In the genomic region with DNA sequence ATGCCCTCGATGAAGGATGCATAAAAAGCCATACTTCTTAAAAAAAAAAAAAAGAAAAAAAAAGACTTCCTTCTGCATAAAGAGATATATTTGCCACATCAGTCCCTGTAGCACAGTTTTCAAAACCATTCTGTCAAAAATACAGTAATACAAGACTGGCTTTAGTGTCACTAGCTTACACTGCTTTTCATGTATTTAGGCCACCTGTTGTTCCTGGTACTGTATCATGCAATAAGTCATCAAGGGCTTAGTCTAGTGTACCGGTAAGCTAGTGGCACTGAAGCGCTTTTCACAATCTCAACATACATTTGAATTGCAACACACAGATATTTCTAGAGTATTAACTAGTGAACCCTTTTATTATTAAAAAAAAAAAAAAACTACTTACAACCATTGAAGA, we compare ENCODE assay signal across 25 cellular contexts.
"Had no signal": no experiment of that assay in that cellular context is flagged by ENCODE, and none has a peak within 500 bp of the region (broad histone marks: within the 10 kb centered on the region; RNA-seq: fewer than 3 reads in every experiment).

No MANE protein-coding gene starts in this region.

- H3K4me1 Mint-ChIP-seq: immature natural killer cell; naive thymus-derived CD4-positive, alpha-beta T cell; stimulated activated memory B cell treated with anti-CD40 and anti-IgM and Interleukin-4, amounts not matched to agents 10 μg/mL and 1 μg/mL and 100 μg/mL, for 72 hours; stimulated activated naive CD8-positive, alpha-beta T cell treated with anti-CD3 and anti-CD28 coated beads, Interleukin-15, amount 100 ng/mL, for 72 hours had no signal

- DNase-seq: hypothalamus; immature natural killer cell; kidney; left colon; left lung; lower lobe of right lung; mammary epithelial cell; mesenchymal stem cell; naive thymus-derived CD4-positive, alpha-beta T cell; pancreas; posterior cingulate gyrus; retina; right cardiac atrium; small intestine; spleen; stimulated activated CD4-positive, alpha-beta T cell treated with anti-CD3 and anti-CD28 coated beads, Interleukin-2, amount 100 ng/mL, for 48 hours; stimulated activated CD4-positive, alpha-beta T cell treated with anti-CD3 and anti-CD28 coated beads, Interleukin-4, amount 100 ng/mL, for 4 hours; stimulated activated CD8-positive, alpha-beta memory T cell treated with anti-CD3 and anti-CD28 coated beads, Interleukin-4, amount 100 ng/mL, for 48 hours; stimulated activated naive CD4-positive, alpha-beta T cell treated with Interleukin-2 at 50 U/mL for 16 hours; stimulated activated naive CD8-positive, alpha-beta T cell treated with anti-CD3 and anti-CD28 coated beads, Interleukin-15, amount 100 ng/mL, for 72 hours; substantia nigra; uterus had no signal

- H3K27ac Mint-ChIP-seq: immature natural killer cell; naive thymus-derived CD4-positive, alpha-beta T cell; natural killer cell treated with Interleukin-12 subunit alpha and Interleukin-12 subunit beta and Interleukin-15 and Interleukin-18, amount 100 ng/mL, for 72 hours; stimulated activated memory B cell treated with anti-CD40 and anti-IgM and Interleukin-4, amounts not matched to agents 10 μg/mL and 1 μg/mL and 100 μg/mL, for 72 hours; stimulated activated naive CD8-positive, alpha-beta T cell treated with anti-CD3 and anti-CD28 coated beads, Interleukin-15, amount 100 ng/mL, for 72 hours; type B pancreatic cell had no signal

- H3K4me3 Mint-ChIP-seq: immature natural killer cell; naive thymus-derived CD4-positive, alpha-beta T cell; natural killer cell treated with Interleukin-12 subunit alpha and Interleukin-12 subunit beta and Interleukin-15 and Interleukin-18, amount 100 ng/mL, for 72 hours; stimulated activated memory B cell treated with anti-CD40 and anti-IgM and Interleukin-4, amounts not matched to agents 10 μg/mL and 1 μg/mL and 100 μg/mL, for 72 hours; stimulated activated naive CD8-positive, alpha-beta T cell treated with anti-CD3 and anti-CD28 coated beads, Interleukin-15, amount 100 ng/mL, for 72 hours; type B pancreatic cell had no signal

- H3K27me3 Mint-ChIP-seq: naive thymus-derived CD4-positive, alpha-beta T cell; natural killer cell treated with Interleukin-12 subunit alpha and Interleukin-12 subunit beta and Interleukin-15 and Interleukin-18, amount 100 ng/mL, for 72 hours; stimulated activated memory B cell treated with anti-CD40 and anti-IgM and Interleukin-4, amounts not matched to agents 10 μg/mL and 1 μg/mL and 100 μg/mL, for 72 hours; stimulated activated naive CD8-positive, alpha-beta T cell treated with anti-CD3 and anti-CD28 coated beads, Interleukin-15, amount 100 ng/mL, for 72 hours; type B pancreatic cell had no signal

- H3K36me3 Mint-ChIP-seq: immature natural killer cell; naive thymus-derived CD4-positive, alpha-beta T cell; natural killer cell treated with Interleukin-12 subunit alpha and Interleukin-12 subunit beta and Interleukin-15 and Interleukin-18, amount 100 ng/mL, for 72 hours; stimulated activated memory B cell treated with anti-CD40 and anti-IgM and Interleukin-4, amounts not matched to agents 10 μg/mL and 1 μg/mL and 100 μg/mL, for 72 hours had no signal

- H3K9me3 Mint-ChIP-seq: stimulated activated memory B cell treated with anti-CD40 and anti-IgM and Interleukin-4, amounts not matched to agents 10 μg/mL and 1 μg/mL and 100 μg/mL, for 72 hours; type B pancreatic cell had no signal
